8 cellular contexts compared by ENCODE assay signal in genomic region chr9:65674991-65675390, GRCh38. TPM values are rescaled to one million over a fixed set of nuclear protein-coding genes. Genes with fewer than 3 reads are reported as not detected.
DNase-seq lines count a peak whose midpoint lies in the region; ATAC-seq and TF ChIP-seq lines count a peak whose summit lies in the region.
"Not testable (repeated sequence)": the region's sequence is repeated elsewhere in the genome, so short reads cannot be mapped to it uniquely, and the experiment has no call there.

No MANE protein-coding gene starts in this region.

- H2AFZ ChIP-seq in neural progenitor cell (replicated peaks) = not testable (repeated sequence)

- H3K79me2 ChIP-seq in neural progenitor cell (ENCODE audit: low read depth) = not testable (repeated sequence)

- H3K36me3 ChIP-seq in CD4-positive, CD25-positive, alpha-beta regulatory T cell (ENCODE audit: control insufficient read depth, insufficient read depth, low read length); neural progenitor cell: not testable (repeated sequence)

- not testable (repeated sequence) for H3K27me3 Mint-ChIP-seq in CD4-positive, CD25-positive, alpha-beta regulatory T cell; T-helper 1 cell treated with Interleukin-12 subunit alpha and Interleukin-12 subunit beta and Interleukin-4 antibody, amounts not matched to agents 30 μg/mL and 1 μg/mL, for 36 hours (ENCODE audit: low read depth); activated T-cell treated with anti-CD3 and anti-CD28 coated beads, Interleukin-2, amount 50 U/mL, for 24 hours; activated naive CD8-positive, alpha-beta T cell treated with anti-CD3 and anti-CD28 coated beads, Interleukin-2, amount 50 U/mL, for 24 hours; glutamatergic neuron (ENCODE audit: unreplicated experiment); memory B cell; neural progenitor cell (ENCODE audit: insufficient read depth, low read depth); stimulated activated naive CD8-positive, alpha-beta T cell treated with anti-CD3 and anti-CD28 coated beads, Interleukin-15, amount 100 ng/mL, for 72 hours

- not testable (repeated sequence) for H3K4me1 Mint-ChIP-seq in CD4-positive, CD25-positive, alpha-beta regulatory T cell; T-helper 1 cell treated with Interleukin-12 subunit alpha and Interleukin-12 subunit beta and Interleukin-4 antibody, amounts not matched to agents 30 μg/mL and 1 μg/mL, for 36 hours (ENCODE audit: low read depth); activated T-cell treated with anti-CD3 and anti-CD28 coated beads, Interleukin-2, amount 50 U/mL, for 24 hours (ENCODE audit: low read depth); activated naive CD8-positive, alpha-beta T cell treated with anti-CD3 and anti-CD28 coated beads, Interleukin-2, amount 50 U/mL, for 24 hours; glutamatergic neuron (ENCODE audit: low read depth, unreplicated experiment); memory B cell; neural progenitor cell
- peaks cover 13% of the 10 kb centered on the region for H3K4me1 Mint-ChIP-seq in stimulated activated naive CD8-positive, alpha-beta T cell treated with anti-CD3 and anti-CD28 coated beads, Interleukin-15, amount 100 ng/mL, for 72 hours

- H3K27ac Mint-ChIP-seq in CD4-positive, CD25-positive, alpha-beta regulatory T cell = peak overlapping the region in 2 of 3 donors; percentile 76 to 90
- H3K27ac Mint-ChIP-seq in T-helper 1 cell treated with Interleukin-12 subunit alpha and Interleukin-12 subunit beta and Interleukin-4 antibody, amounts not matched to agents 30 μg/mL and 1 μg/mL, for 36 hours = peak overlapping the region; percentile 72
- not testable (repeated sequence) for H3K27ac Mint-ChIP-seq in activated T-cell treated with anti-CD3 and anti-CD28 coated beads, Interleukin-2, amount 50 U/mL, for 24 hours; activated naive CD8-positive, alpha-beta T cell treated with anti-CD3 and anti-CD28 coated beads, Interleukin-2, amount 50 U/mL, for 24 hours; glutamatergic neuron (ENCODE audit: unreplicated experiment); neural progenitor cell; stimulated activated naive CD8-positive, alpha-beta T cell treated with anti-CD3 and anti-CD28 coated beads, Interleukin-15, amount 100 ng/mL, for 72 hours
- peak overlapping the region; percentile 82 for H3K27ac Mint-ChIP-seq in memory B cell

- H3K27me3 ChIP-seq in CD4-positive, CD25-positive, alpha-beta regulatory T cell (ENCODE audit: control insufficient read depth, insufficient read depth, low read length) = not testable (repeated sequence)
- peaks cover 13% of the 10 kb centered on the region for H3K27me3 ChIP-seq in neural progenitor cell

- not testable (repeated sequence) for H4K20me1 ChIP-seq in neural progenitor cell (ENCODE audit: low read depth)

- not testable (repeated sequence) for H3K4me2 ChIP-seq in neural progenitor cell

- ATAC-seq in CD4-positive, CD25-positive, alpha-beta regulatory T cell (ENCODE audit: low read depth in 2 of 2); activated naive CD8-positive, alpha-beta T cell treated with anti-CD3 and anti-CD28 coated beads, Interleukin-2, amount 50 U/mL, for 24 hours; memory B cell (ENCODE audit: low read depth); stimulated activated naive CD8-positive, alpha-beta T cell treated with anti-CD3 and anti-CD28 coated beads, Interleukin-15, amount 100 ng/mL, for 72 hours: not testable (repeated sequence)

- not testable (repeated sequence) for H3K9me3 ChIP-seq in CD4-positive, CD25-positive, alpha-beta regulatory T cell (ENCODE audit: control insufficient read depth in 2 of 2, low read length in 2 of 2); neural progenitor cell (ENCODE audit: low read depth)

- H3K27ac ChIP-seq in CD4-positive, CD25-positive, alpha-beta regulatory T cell (ENCODE audit: insufficient read depth, low read length, poor library complexity, severe bottlenecking); neural progenitor cell: not testable (repeated sequence)

- not testable (repeated sequence) for H3F3A ChIP-seq in neural progenitor cell (ENCODE audit: low read depth)

- not testable (repeated sequence) for H3K4me3 ChIP-seq in CD4-positive, CD25-positive, alpha-beta regulatory T cell (ENCODE audit: low read depth, low read length); neural progenitor cell

- H3K9me3 Mint-ChIP-seq in CD4-positive, CD25-positive, alpha-beta regulatory T cell; T-helper 1 cell treated with Interleukin-12 subunit alpha and Interleukin-12 subunit beta and Interleukin-4 antibody, amounts not matched to agents 30 μg/mL and 1 μg/mL, for 36 hours; activated T-cell treated with anti-CD3 and anti-CD28 coated beads, Interleukin-2, amount 50 U/mL, for 24 hours; activated naive CD8-positive, alpha-beta T cell treated with anti-CD3 and anti-CD28 coated beads, Interleukin-2, amount 50 U/mL, for 24 hours; glutamatergic neuron (ENCODE audit: unreplicated experiment); memory B cell; neural progenitor cell; stimulated activated naive CD8-positive, alpha-beta T cell treated with anti-CD3 and anti-CD28 coated beads, Interleukin-15, amount 100 ng/mL, for 72 hours: not testable (repeated sequence)

- not testable (repeated sequence) for H3K9ac ChIP-seq in neural progenitor cell

- not testable (repeated sequence) for TF ChIP-seq CTCF in glutamatergic neuron (IDR thresholded peaks at IDR 0.05; ENCODE audit: partially characterized antibody, unreplicated experiment); neural progenitor cell (IDR thresholded peaks at IDR 0.05)

- not testable (repeated sequence) for DNase-seq in CD4-positive, CD25-positive, alpha-beta regulatory T cell; activated T-cell treated with anti-CD3 and anti-CD28 coated beads, Interleukin-2, amount 50 U/mL, for 24 hours; activated naive CD8-positive, alpha-beta T cell treated with anti-CD3 and anti-CD28 coated beads, Interleukin-2, amount 50 U/mL, for 24 hours; glutamatergic neuron; memory B cell (ENCODE audit: low spot score in 2 of 2); stimulated activated naive CD8-positive, alpha-beta T cell treated with anti-CD3 and anti-CD28 coated beads, Interleukin-15, amount 100 ng/mL, for 72 hours
- DNase-seq in neural progenitor cell (ENCODE audit: low spot score) = peak; percentile 1

- peak overlapping the region; percentile 59 to 86 (median 78) for H3K4me3 Mint-ChIP-seq in CD4-positive, CD25-positive, alpha-beta regulatory T cell
- peak overlapping the region; percentile 65 for H3K4me3 Mint-ChIP-seq in T-helper 1 cell treated with Interleukin-12 subunit alpha and Interleukin-12 subunit beta and Interleukin-4 antibody, amounts not matched to agents 30 μg/mL and 1 μg/mL, for 36 hours
- H3K4me3 Mint-ChIP-seq in activated T-cell treated with anti-CD3 and anti-CD28 coated beads, Interleukin-2, amount 50 U/mL, for 24 hours = peak overlapping the region; percentile 37
- H3K4me3 Mint-ChIP-seq in activated naive CD8-positive, alpha-beta T cell treated with anti-CD3 and anti-CD28 coated beads, Interleukin-2, amount 50 U/mL, for 24 hours = peak overlapping the region; percentile 64
- H3K4me3 Mint-ChIP-seq in glutamatergic neuron (ENCODE audit: unreplicated experiment) (peak overlapping the region; percentile 82), memory B cell (peak overlapping the region; percentile 65), neural progenitor cell (peak overlapping the region; percentile 82)
- H3K4me3 Mint-ChIP-seq in stimulated activated naive CD8-positive, alpha-beta T cell treated with anti-CD3 and anti-CD28 coated beads, Interleukin-15, amount 100 ng/mL, for 72 hours = peak overlapping the region; percentile 37 to 58

- H3K4me1 ChIP-seq in CD4-positive, CD25-positive, alpha-beta regulatory T cell (ENCODE audit: control insufficient read depth, insufficient read depth, low read length, poor library complexity, severe bottlenecking); neural progenitor cell: not testable (repeated sequence)

- not testable (repeated sequence) for H3K36me3 Mint-ChIP-seq in CD4-positive, CD25-positive, alpha-beta regulatory T cell; T-helper 1 cell treated with Interleukin-12 subunit alpha and Interleukin-12 subunit beta and Interleukin-4 antibody, amounts not matched to agents 30 μg/mL and 1 μg/mL, for 36 hours (ENCODE audit: low read depth); activated T-cell treated with anti-CD3 and anti-CD28 coated beads, Interleukin-2, amount 50 U/mL, for 24 hours (ENCODE audit: low read depth); activated naive CD8-positive, alpha-beta T cell treated with anti-CD3 and anti-CD28 coated beads, Interleukin-2, amount 50 U/mL, for 24 hours (ENCODE audit: low read depth); glutamatergic neuron (ENCODE audit: unreplicated experiment); memory B cell; neural progenitor cell

RNA-seq across cellular contexts. Expression of gene ZNG1E, which starts 0.7 kb away (rescaled TPM):
- 41.4 TPM for total RNA-seq in CD4-positive, CD25-positive, alpha-beta regulatory T cell
- polyA plus RNA-seq in CD4-positive, CD25-positive, alpha-beta regulatory T cell = 10 to 100 TPM; 20.3 to 33.8 (median 28.3) TPM
- total RNA-seq in glutamatergic neuron (ENCODE audit: unreplicated experiment) (49.1 TPM), neural progenitor cell (ENCODE audit: low replicate concordance) (23.3 and 31.1 TPM in 2 replicates)
